Comparison of ENCODE assay signal across 1 cellular context in genomic region chr7:22725585-22725984, GRCh38.
TF ChIP-seq lines count a peak whose summit lies in the region.

No MANE protein-coding gene starts in this region.

TF ChIP-seq in H1, 55 proteins besides CTCF, POLR2A, EP300 and RAD21:
- no peak for TF ChIP-seq EZH2 (IDR thresholded peaks at IDR 0.05; ENCODE audit: low read depth, low read length, severe bottlenecking)
- TF ChIP-seq TAF1 (IDR thresholded peaks at IDR 0.05; ENCODE audit: low read depth, low read length): no peak
- TF ChIP-seq RFX5 (IDR thresholded peaks at IDR 0.05; ENCODE audit: borderline replicate concordance, low read depth, low read length): no peak
- TF ChIP-seq ATF3 (IDR thresholded peaks at IDR 0.05; ENCODE audit: insufficient read depth, low read depth, low read length): no peak
- no peak for TF ChIP-seq CHD1 (IDR thresholded peaks at IDR 0.05; ENCODE audit: low read depth, low read length)
- no peak for TF ChIP-seq BRCA1 (IDR thresholded peaks at IDR 0.05; ENCODE audit: low read depth, low read length)
- TF ChIP-seq SRF (IDR thresholded peaks at IDR 0.05; ENCODE audit: low read depth, low read length): no peak
- no peak for TF ChIP-seq SP4 (IDR thresholded peaks at IDR 0.05; ENCODE audit: low read length)
- no peak for TF ChIP-seq GABPA (IDR thresholded peaks at IDR 0.05; ENCODE audit: borderline replicate concordance, insufficient read depth, low read length)
- TF ChIP-seq GTF2F1 (IDR thresholded peaks at IDR 0.05; ENCODE audit: borderline replicate concordance, low read depth, low read length): no peak
